In the genomic region with DNA sequence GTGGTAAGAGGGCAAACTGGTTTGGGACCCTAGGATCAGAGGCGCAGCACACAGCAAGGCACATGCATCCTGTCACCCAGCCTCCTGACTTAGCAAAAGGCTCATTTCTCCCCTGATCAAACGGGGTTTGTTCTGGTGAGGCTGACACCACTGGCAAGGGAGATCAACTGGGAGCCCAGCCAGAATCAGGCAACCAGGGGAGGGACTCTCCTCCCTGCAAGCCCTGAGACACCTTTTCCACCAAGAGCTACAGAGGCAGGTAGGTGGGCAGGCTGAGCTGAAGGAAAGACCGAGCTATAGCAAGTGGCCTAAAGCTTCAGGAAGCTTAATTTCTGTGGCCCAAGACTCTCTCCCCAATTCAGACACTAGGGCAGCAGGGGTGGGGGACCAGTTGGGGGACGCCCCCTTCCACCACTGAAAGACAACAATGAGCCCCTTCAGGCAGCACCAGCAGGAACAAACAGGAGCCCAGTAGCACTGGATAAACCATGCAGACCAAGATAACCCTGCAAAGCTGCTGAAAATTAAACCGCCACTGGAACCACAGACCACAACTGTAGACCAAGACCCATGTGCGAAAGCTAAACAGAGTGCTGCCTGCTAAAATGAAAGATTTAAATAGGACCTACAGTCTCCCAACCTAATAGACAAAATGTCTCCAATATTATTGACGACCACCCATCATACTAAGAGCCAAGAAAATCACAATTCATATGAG, we compare ENCODE assay signal across 20 cellular contexts. TPM values are rescaled to one million over a fixed set of nuclear protein-coding genes. Genes with fewer than 3 reads are reported as not detected.
DNase-seq lines count a peak whose midpoint lies in the region; ATAC-seq and TF ChIP-seq lines count a peak whose summit lies in the region.
"Had no signal": no experiment of that assay in that cellular context is flagged by ENCODE, and none has a peak within 500 bp of the region (broad histone marks: within the 10 kb centered on the region; RNA-seq: fewer than 3 reads in every experiment).

No MANE protein-coding gene starts in this region.

- no peaks in the 10 kb centered on the region for H3K79me2 ChIP-seq in Loucy (ENCODE audit: insufficient read depth, low read length)

- no peaks in the 10 kb centered on the region for H3K27me3 Mint-ChIP-seq in CD8-positive, alpha-beta T cell (ENCODE audit: low read depth)
- H3K27me3 Mint-ChIP-seq in natural killer cell (ENCODE audit: low read depth in 2 of 2) = no peaks in the 10 kb centered on the region

- intact Hi-C loops in CD8-positive, alpha-beta T cell (cut with DNase I, micrococcal nuclease) = loop anchor here (2.0 to 10.0 kb wide), 3 partner anchors 35 to 113 kb away; a partner anchor contains a TSS
- intact Hi-C loops in natural killer cell (cut with micrococcal nuclease) (no loop called here), body of pancreas (cut with DNase I) (no loop called here)

- no peaks in the 10 kb centered on the region for H3K36me3 ChIP-seq in CD8-positive, alpha-beta T cell (ENCODE audit: insufficient read depth, low read length)
- H3K36me3 ChIP-seq in Loucy (ENCODE audit: insufficient read depth, low read length) = peaks cover 21% of the 10 kb centered on the region
- H3K36me3 ChIP-seq in body of pancreas (replicated peaks in 1 of 2; ENCODE audit: insufficient read depth in 1 of 2, low read depth in 2 of 2) = peaks cover 0 to 18% of the 10 kb centered on the region in 2 donors
- H3K36me3 ChIP-seq: prostate gland had no signal

- H3K9ac ChIP-seq in Loucy (ENCODE audit: low read depth, low read length, poor library complexity, severe bottlenecking) = peak overlapping the region; percentile 60

- H3K27me3 ChIP-seq in CD8-positive, alpha-beta T cell (ENCODE audit: insufficient read depth, low read length) = no peaks in the 10 kb centered on the region
- H3K27me3 ChIP-seq in Loucy (ENCODE audit: insufficient read depth, low read length, poor library complexity, severe bottlenecking) (no peaks in the 10 kb centered on the region), body of pancreas (no peaks in the 10 kb centered on the region)
- H3K27me3 ChIP-seq: brain microvascular endothelial cell, transverse colon had no signal

- H3K36me3 Mint-ChIP-seq in CD8-positive, alpha-beta T cell = peaks cover 30% of the 10 kb centered on the region
- no peaks in the 10 kb centered on the region for H3K36me3 Mint-ChIP-seq in natural killer cell

- no peak overlapping the region for H2AFZ ChIP-seq in Loucy (ENCODE audit: low read length)

- TF ChIP-seq CTCF in CD8-positive, alpha-beta T cell (IDR thresholded peaks at IDR 0.05) = no peak
- TF ChIP-seq CTCF in Loucy (conservative IDR thresholded peaks at IDR 0.05; ENCODE audit: low read length) (no peak), natural killer cell (IDR thresholded peaks at IDR 0.05) (no peak), body of pancreas (IDR thresholded peaks at IDR 0.05) (no peak)

- no peaks in the 10 kb centered on the region for H4K20me1 ChIP-seq in Loucy (ENCODE audit: insufficient read depth, low read length, poor library complexity, severe bottlenecking)

- H3K4me1 Mint-ChIP-seq in CD8-positive, alpha-beta T cell (ENCODE audit: low read depth) = peaks cover 31% of the 10 kb centered on the region
- peaks cover 12% of the 10 kb centered on the region in 2 donors for H3K4me1 Mint-ChIP-seq in natural killer cell

- H3K4me3 ChIP-seq in CD8-positive, alpha-beta T cell (ENCODE audit: low read depth, low read length) = no peak overlapping the region
- H3K4me3 ChIP-seq in Loucy (ENCODE audit: low read length, poor library complexity, severe bottlenecking) (peak overlapping the region; percentile 37), body of pancreas (no peak overlapping the region)
- H3K4me3 ChIP-seq: prostate gland, transverse colon had no signal

- H3K9me3 Mint-ChIP-seq in CD8-positive, alpha-beta T cell = no peaks in the 10 kb centered on the region
- no peaks in the 10 kb centered on the region for H3K9me3 Mint-ChIP-seq in natural killer cell
- H3K9me3 Mint-ChIP-seq: T-helper 1 cell treated with Interleukin-12 subunit alpha and Interleukin-12 subunit beta and Interleukin-4 antibody, amounts not matched to agents 30 μg/mL and 1 μg/mL, for 36 hours had no signal

- peak overlapping the region; percentile 80 for H3K4me2 ChIP-seq in Loucy (ENCODE audit: low read depth, low read length, poor library complexity, severe bottlenecking)

- H3K27ac ChIP-seq in CD8-positive, alpha-beta T cell (ENCODE audit: low read depth, low read length) = no peak overlapping the region
- peak overlapping the region; percentile 60 for H3K27ac ChIP-seq in caudate nucleus (ENCODE audit: low read depth, low read length)
- H3K27ac ChIP-seq in body of pancreas = no peak overlapping the region
- H3K27ac ChIP-seq: brain microvascular endothelial cell, prostate gland, transverse colon had no signal

- CTCF ChIA-PET in CD8-positive, alpha-beta T cell (lab: Charles Lee) = interaction anchor here (1.4 to 4.9 kb wide), 7 partner anchors 25 to 167 kb away, joined by 3 to 35 read pairs (median 8); a partner anchor contains a TSS

- no peak for TF ChIP-seq POLR2A in body of pancreas (IDR thresholded peaks at IDR 0.05)

- no peaks in the 10 kb centered on the region for H3K9me2 ChIP-seq in Loucy (replicated peaks; ENCODE audit: low read depth, low read length)

- H3K4me3 Mint-ChIP-seq in CD8-positive, alpha-beta T cell = peak overlapping the region; percentile 33
- peak overlapping the region; percentile 54 for H3K4me3 Mint-ChIP-seq in natural killer cell
- H3K4me3 Mint-ChIP-seq: T-helper 1 cell treated with Interleukin-12 subunit alpha and Interleukin-12 subunit beta and Interleukin-4 antibody, amounts not matched to agents 30 μg/mL and 1 μg/mL, for 36 hours had no signal

- no peak for ATAC-seq in CD8-positive, alpha-beta T cell
- ATAC-seq in natural killer cell = peak in 2 of 3 donors; percentile 46 to 73
- ATAC-seq in body of pancreas = no peak
- ATAC-seq in GM19467 (IDR thresholded peaks at IDR 0.05; ENCODE audit: unreplicated experiment) = no peak

- peaks cover 15% of the 10 kb centered on the region for H3K4me1 ChIP-seq in CD8-positive, alpha-beta T cell (ENCODE audit: insufficient read depth, low read length)
- peaks cover 24% of the 10 kb centered on the region for H3K4me1 ChIP-seq in Loucy (ENCODE audit: insufficient read depth, low read length, poor library complexity, severe bottlenecking)
- peaks cover 5% of the 10 kb centered on the region for H3K4me1 ChIP-seq in body of pancreas
- H3K4me1 ChIP-seq: prostate gland had no signal

- POLR2A ChIA-PET in CD8-positive, alpha-beta T cell (lab: Charles Lee) = interaction anchor here (1.0 to 1.8 kb wide), 4 partner anchors 7 to 51 kb away, joined by 3 to 6 read pairs (median 4); a partner anchor contains a TSS

- peak in 2 of 7 experiments; percentile 29 to 49 for DNase-seq in CD8-positive, alpha-beta T cell
- DNase-seq in caudate nucleus (lab: John Stamatoyannopoulos, UW) = peak in 27 of 61 donors; percentile 1 to 60 (median 15)
- no peak for DNase-seq in natural killer cell
- DNase-seq in body of pancreas = no peak
- no peak for DNase-seq in kidney glomerular epithelial cell (lab: John Stamatoyannopoulos, UW)
- no peak for DNase-seq in EL
- DNase-seq: activated CD4-positive, alpha-beta T cell treated with anti-CD3 and anti-CD28 coated beads for 48 hours; activated gamma-delta T cell; AML-193; brain microvascular endothelial cell; DMS53; effector CD8-positive, alpha-beta T cell; H7; NCI-H187; NCI-H526; transverse colon had no signal

- no peaks in the 10 kb centered on the region for H3K9me3 ChIP-seq in CD8-positive, alpha-beta T cell (ENCODE audit: low read length)
- H3K9me3 ChIP-seq in Loucy (ENCODE audit: insufficient read depth, low read depth, low read length) (no peaks in the 10 kb centered on the region), body of pancreas (no peaks in the 10 kb centered on the region)
- H3K9me3 ChIP-seq: prostate gland, transverse colon had no signal

- H3K27ac Mint-ChIP-seq in CD8-positive, alpha-beta T cell = peak overlapping the region; percentile 72
- no peak overlapping the region for H3K27ac Mint-ChIP-seq in natural killer cell
- H3K27ac Mint-ChIP-seq: T-helper 1 cell treated with Interleukin-12 subunit alpha and Interleukin-12 subunit beta and Interleukin-4 antibody, amounts not matched to agents 30 μg/mL and 1 μg/mL, for 36 hours had no signal

- peaks cover 6% of the 10 kb centered on the region; the same call in 1 of the 2 replicates for H3F3A ChIP-seq in Loucy (ENCODE audit: low read depth)

- 75 to 86% methylated on average over 7 of the region's 7 CpGs for WGBS in body of pancreas, 2 donors

RNA-seq across cellular contexts. Expression of a gene that starts 27.1 kb away (rescaled TPM):
- total RNA-seq in CD8-positive, alpha-beta T cell = 100 to 1,000 TPM; 196 to 206 TPM
- total RNA-seq in natural killer cell = 100 to 1,000 TPM; 200 to 212 (median 206) TPM
- total RNA-seq in body of pancreas = 10 to 100 TPM; 26.0 to 29.8 TPM

RNA-seq across cellular contexts. Expression of a gene that starts 35.8 kb away (rescaled TPM):
- 10 to 100 TPM; 79.9 to 83.1 TPM for total RNA-seq in CD8-positive, alpha-beta T cell
- 10 to 100 TPM; 17.0 to 26.5 (median 19.2) TPM for total RNA-seq in natural killer cell
- total RNA-seq in body of pancreas = 100 to 1,000 TPM; 101 to 108 TPM

RNA-seq across cellular contexts. Expression of a gene that starts 50.9 kb away (rescaled TPM):
- total RNA-seq in CD8-positive, alpha-beta T cell = 10 to 100 TPM in 1 of 2 experiments, 1 to 10 TPM in 1; 9.6 to 10.3 TPM
- total RNA-seq in natural killer cell (10 to 100 TPM; 12.0 to 17.9 (median 12.4) TPM), body of pancreas (10 to 100 TPM; 16.2 to 17.6 TPM)

Comparison
In these comparisons a context has a peak if more than half of its experiments do, and no peak if none do; other contexts are left out.
1. ATAC-seq: peak in natural killer cell (2 of 3); none in CD8-positive, alpha-beta T cell (single experiment), body of pancreas (single experiment) and GM19467 (single experiment).
2. RNA of a gene that starts 27.1 kb away (total RNA-seq): 196 to 206 TPM in CD8-positive, alpha-beta T cell and 200 to 212 TPM in natural killer cell; 26.0 to 29.8 TPM in body of pancreas; every median in the first group is over 4 times any median in the second.
3. intact Hi-C loops: an anchor here in CD8-positive, alpha-beta T cell (2.0 to 10.0 kb wide); none called in natural killer cell and body of pancreas.